In the genomic region with DNA sequence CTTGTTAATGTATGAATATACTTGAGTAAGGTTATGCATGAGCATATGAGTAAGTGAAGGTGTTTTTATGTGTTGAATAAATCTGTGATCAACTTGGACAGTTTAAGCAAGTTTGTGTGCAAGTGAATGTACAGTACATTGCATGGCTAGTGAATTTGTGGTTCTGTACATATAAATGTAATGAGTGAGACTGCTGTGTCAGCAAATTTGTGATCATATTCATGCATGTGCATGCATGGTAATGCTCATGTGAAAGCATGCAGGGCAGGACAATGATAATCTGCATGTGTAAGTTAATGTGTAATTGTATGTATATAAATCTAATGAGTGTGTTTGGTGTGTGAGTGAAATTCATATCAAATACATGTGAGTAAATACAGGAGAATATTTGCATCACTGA, we compare ENCODE assay signal across 32 cellular contexts.
"Had no signal": no experiment of that assay in that cellular context is flagged by ENCODE, and none has a peak within 500 bp of the region (broad histone marks: within the 10 kb centered on the region; RNA-seq: fewer than 3 reads in every experiment).

No MANE protein-coding gene starts in this region.

- ATAC-seq: activated CD8-positive, alpha-beta T cell treated with anti-CD3 and anti-CD28 coated beads for 36 hours; activated naive CD4-positive, alpha-beta T cell treated with anti-CD3 and anti-CD28 coated beads, Interleukin-2, amount 50 U/mL, for 72 hours; activated T-cell treated with anti-CD3 and anti-CD28 coated beads, Interleukin-2, amount 50 U/mL, for 4 hours; activated T-cell treated with anti-CD3 and anti-CD28 coated beads, Interleukin-2, amount 50 U/mL, for 72 hours; activated T-helper 17 cell treated with anti-CD3 and anti-CD28 coated beads, Interleukin-2, amount 50 U/mL, for 72 hours; body of pancreas had no signal

- FAIRE-seq: TTC549 had no signal

- H3K27me3 ChIP-seq: body of pancreas, brain microvascular endothelial cell had no signal

- H3K9me3 ChIP-seq: adrenal gland, body of pancreas, breast epithelium had no signal

- H3K4me1 ChIP-seq: adrenal gland, body of pancreas, breast epithelium had no signal

- DNase-seq: activated B cell treated with CpG ODN at 0.5 μM for 24 hours; activated CD4-positive, alpha-beta memory T cell treated with anti-CD3 and anti-CD28 coated beads for 36 hours; activated CD4-positive, alpha-beta T cell treated with anti-CD3 and anti-CD28 coated beads for 4 hours; activated CD4-positive, alpha-beta T cell treated with anti-CD3 and anti-CD28 coated beads, Interleukin-2, amount 10 ng/mL, durations not matched to agents 24 days and 14 days; activated CD4-positive, alpha-beta T cell treated with anti-CD3 and anti-CD28 coated beads, Interleukin-2, amount 50 U/mL, for 1 hour; activated CD4-positive, alpha-beta T cell treated with anti-CD3 and anti-CD28 coated beads, Interleukin-2, amount 50 U/mL, for 4 hours; activated CD4-positive, CD25-positive, alpha-beta regulatory T cell treated with anti-CD3 and anti-CD28 coated beads, Interleukin-2, amount 50 U/mL, for 72 hours; activated CD8-positive, alpha-beta memory T cell treated with anti-CD3 and anti-CD28 coated beads, Interleukin-2, amount 50 U/mL, for 4 hours; activated CD8-positive, alpha-beta T cell treated with anti-CD3 and anti-CD28 coated beads for 36 hours; activated effector memory CD4-positive, alpha-beta T cell treated with anti-CD3 and anti-CD28 coated beads, Interleukin-2, amount 50 U/mL, for 16 hours; activated gamma-delta T cell treated with Interleukin-2 at 50 U/mL for 16 hours; activated naive CD4-positive, alpha-beta T cell; activated naive CD4-positive, alpha-beta T cell treated with anti-CD3 and anti-CD28 coated beads for 36 hours; activated naive CD4-positive, alpha-beta T cell treated with anti-CD3 and anti-CD28 coated beads, Interleukin-2, amount 50 U/mL, for 16 hours; activated naive CD8-positive, alpha-beta T cell treated with anti-CD3 and anti-CD28 coated beads for 36 hours; activated T-cell treated with anti-CD3 and anti-CD28 coated beads for 4 hours; activated T-cell treated with anti-CD3 and anti-CD28 coated beads, Interleukin-2, amount 50 U/mL, for 1 hour; activated T-cell treated with anti-CD3 and anti-CD28 coated beads, Interleukin-2, amount 50 U/mL, for 4 hours; activated T-cell treated with anti-CD3 and anti-CD28 coated beads, Interleukin-2, amount 50 U/mL, for 72 hours; adrenal gland; amniotic stem cell; aorta; body of pancreas; brain microvascular endothelial cell; central memory CD4-positive, alpha-beta T cell; T-helper 2 cell; T-helper 9 cell had no signal

- H3K4me3 ChIP-seq: adrenal gland, body of pancreas, breast epithelium had no signal

- H3K27ac ChIP-seq: adrenal gland, body of pancreas, brain microvascular endothelial cell, breast epithelium, VCaP had no signal

- H3K36me3 ChIP-seq: adrenal gland, brain microvascular endothelial cell, breast epithelium had no signal
